23 cellular contexts compared by ENCODE assay signal in the genomic region with DNA sequence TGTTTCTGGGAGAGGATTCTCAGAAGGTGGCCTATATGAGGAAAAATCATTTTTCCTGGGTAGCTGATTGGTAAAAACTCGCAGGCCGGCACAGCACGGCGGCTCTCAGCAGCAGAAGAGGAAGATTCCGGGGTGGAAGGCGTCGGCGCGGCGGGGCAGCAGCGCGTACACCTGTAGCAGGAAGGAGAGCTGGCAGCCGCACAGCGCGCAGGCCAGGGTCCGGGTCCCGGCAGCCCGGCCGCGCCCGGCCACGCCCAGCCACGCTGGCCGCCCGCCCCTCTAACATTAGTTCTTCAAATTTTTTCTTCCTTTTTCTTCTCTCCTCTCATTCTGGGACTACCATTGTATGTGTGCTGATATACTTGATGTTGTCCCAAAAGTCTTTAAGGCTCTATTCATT.
"Had no signal": no experiment of that assay in that cellular context is flagged by ENCODE, and none has a peak within 500 bp of the region (broad histone marks: within the 10 kb centered on the region; RNA-seq: fewer than 3 reads in every experiment).

No MANE protein-coding gene starts in this region.

- H3K4me3 Mint-ChIP-seq: mesothelial cell of epicardium; naive B cell; naive thymus-derived CD8-positive, alpha-beta T cell had no signal

- H3K27ac ChIP-seq: colonic mucosa, dorsolateral prefrontal cortex, esophagus squamous epithelium, gastrocnemius medialis, heart right ventricle, left lung, lower lobe of right lung had no signal

- H3K36me3 ChIP-seq: colonic mucosa, esophagus squamous epithelium, gastrocnemius medialis, heart right ventricle, left lung, lower lobe of right lung had no signal

- H3K27ac Mint-ChIP-seq: mesothelial cell of epicardium, naive B cell had no signal

- H3K27me3 ChIP-seq: colonic mucosa, dorsolateral prefrontal cortex, esophagus squamous epithelium, gastrocnemius medialis, left lung had no signal

- H3K9me3 ChIP-seq: colonic mucosa, gastrocnemius medialis, mucosa of descending colon had no signal

- ATAC-seq: gastrocnemius medialis; heart right ventricle; left cardiac atrium; left lung; left ventricle myocardium superior; lower lobe of right lung; mucosa of descending colon; naive thymus-derived CD8-positive, alpha-beta T cell had no signal

- H3K4me1 Mint-ChIP-seq: mesothelial cell of epicardium; naive B cell; naive thymus-derived CD8-positive, alpha-beta T cell had no signal

- DNase-seq: colonic mucosa; cortex of kidney; dermis blood vessel endothelial cell; dorsolateral prefrontal cortex; effector CD4-positive, alpha-beta T cell; effector memory CD4-positive, alpha-beta T cell; esophagus squamous epithelium; foreskin fibroblast; foreskin melanocyte; gastrocnemius medialis; glutamatergic neuron; head of caudate nucleus; heart right ventricle; hippocampal formation; left cardiac atrium; left lung; left ventricle myocardium superior; lower lobe of right lung; mesenchymal stem cell; mucosa of descending colon; naive B cell; naive thymus-derived CD8-positive, alpha-beta T cell had no signal

- H3K36me3 Mint-ChIP-seq: mesothelial cell of epicardium had no signal

- H3K4me1 ChIP-seq: colonic mucosa, esophagus squamous epithelium, gastrocnemius medialis, heart right ventricle, left lung had no signal

- H3K4me3 ChIP-seq: colonic mucosa, dorsolateral prefrontal cortex, esophagus squamous epithelium, gastrocnemius medialis, heart right ventricle, left lung, lower lobe of right lung, mucosa of descending colon had no signal
